Comparison of ENCODE assay signal across 1 cellular context in the genomic region with DNA sequence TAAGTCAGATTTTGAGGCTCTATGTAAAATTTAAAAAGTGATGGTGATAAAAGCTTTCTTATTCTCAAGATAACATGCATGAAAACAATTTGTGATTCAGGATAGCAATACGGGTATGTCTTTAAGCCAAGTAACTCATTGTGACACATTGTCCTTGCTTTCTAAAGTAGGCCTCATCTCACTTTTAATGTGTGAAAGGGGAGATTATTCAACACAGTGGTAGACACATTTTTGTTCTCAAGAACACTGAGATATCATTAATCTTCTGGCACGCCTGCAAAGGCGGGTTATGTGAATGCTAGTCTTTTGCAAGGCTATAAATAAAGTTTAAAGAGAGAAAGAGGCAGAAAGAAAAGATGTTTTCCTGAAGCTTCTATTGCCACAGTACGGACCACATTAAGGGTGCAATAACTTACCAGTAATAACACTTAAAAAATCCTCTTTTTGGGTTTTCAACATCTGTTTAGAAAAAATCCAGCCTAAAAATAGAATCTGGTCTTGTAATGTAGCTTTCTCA.
TF ChIP-seq lines count a peak whose summit lies in the region.

No MANE protein-coding gene starts in this region.

TF ChIP-seq in GM12878, 131 proteins besides CTCF, POLR2A, EP300 and RAD21 (continued from another document):
- TF ChIP-seq, protein P1, sequence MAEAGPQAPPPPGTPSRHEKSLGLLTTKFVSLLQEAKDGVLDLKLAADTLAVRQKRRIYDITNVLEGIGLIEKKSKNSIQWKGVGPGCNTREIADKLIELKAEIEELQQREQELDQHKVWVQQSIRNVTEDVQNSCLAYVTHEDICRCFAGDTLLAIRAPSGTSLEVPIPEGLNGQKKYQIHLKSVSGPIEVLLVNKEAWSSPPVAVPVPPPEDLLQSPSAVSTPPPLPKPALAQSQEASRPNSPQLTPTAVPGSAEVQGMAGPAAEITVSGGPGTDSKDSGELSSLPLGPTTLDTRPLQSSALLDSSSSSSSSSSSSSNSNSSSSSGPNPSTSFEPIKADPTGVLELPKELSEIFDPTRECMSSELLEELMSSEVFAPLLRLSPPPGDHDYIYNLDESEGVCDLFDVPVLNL (IDR thresholded peaks at IDR 0.05; ENCODE audit: low read depth, low read length), result no peak
- TF ChIP-seq LARP7 (IDR thresholded peaks at IDR 0.05) (no peak), SREBF2 (IDR thresholded peaks at IDR 0.05; ENCODE audit: low read length) (no peak), NR2C1 (IDR thresholded peaks at IDR 0.05) (no peak), ESRRA (IDR thresholded peaks at IDR 0.05; ENCODE audit: low read length) (no peak), MYC (IDR thresholded peaks at IDR 0.05; ENCODE audit: insufficient read depth, insufficient read length, insufficient replicate concordance, low read length, severe bottlenecking) (no peak), DPF2 (IDR thresholded peaks at IDR 0.05) (0 out of 2 replicates have a peak, but pooled peaks have one; percentile 26), CHD1 (IDR thresholded peaks at IDR 0.05; ENCODE audit: low read depth, low read length) (no peak), TAF1 (IDR thresholded peaks at IDR 0.05; ENCODE audit: borderline replicate concordance, low read depth, low read length) (no peak), CEBPB (IDR thresholded peaks at IDR 0.05; ENCODE audit: borderline replicate concordance in 1 of 2, low read depth in 2 of 2, low read length in 2 of 2) (no peak)
- TF ChIP-seq, protein P2, sequence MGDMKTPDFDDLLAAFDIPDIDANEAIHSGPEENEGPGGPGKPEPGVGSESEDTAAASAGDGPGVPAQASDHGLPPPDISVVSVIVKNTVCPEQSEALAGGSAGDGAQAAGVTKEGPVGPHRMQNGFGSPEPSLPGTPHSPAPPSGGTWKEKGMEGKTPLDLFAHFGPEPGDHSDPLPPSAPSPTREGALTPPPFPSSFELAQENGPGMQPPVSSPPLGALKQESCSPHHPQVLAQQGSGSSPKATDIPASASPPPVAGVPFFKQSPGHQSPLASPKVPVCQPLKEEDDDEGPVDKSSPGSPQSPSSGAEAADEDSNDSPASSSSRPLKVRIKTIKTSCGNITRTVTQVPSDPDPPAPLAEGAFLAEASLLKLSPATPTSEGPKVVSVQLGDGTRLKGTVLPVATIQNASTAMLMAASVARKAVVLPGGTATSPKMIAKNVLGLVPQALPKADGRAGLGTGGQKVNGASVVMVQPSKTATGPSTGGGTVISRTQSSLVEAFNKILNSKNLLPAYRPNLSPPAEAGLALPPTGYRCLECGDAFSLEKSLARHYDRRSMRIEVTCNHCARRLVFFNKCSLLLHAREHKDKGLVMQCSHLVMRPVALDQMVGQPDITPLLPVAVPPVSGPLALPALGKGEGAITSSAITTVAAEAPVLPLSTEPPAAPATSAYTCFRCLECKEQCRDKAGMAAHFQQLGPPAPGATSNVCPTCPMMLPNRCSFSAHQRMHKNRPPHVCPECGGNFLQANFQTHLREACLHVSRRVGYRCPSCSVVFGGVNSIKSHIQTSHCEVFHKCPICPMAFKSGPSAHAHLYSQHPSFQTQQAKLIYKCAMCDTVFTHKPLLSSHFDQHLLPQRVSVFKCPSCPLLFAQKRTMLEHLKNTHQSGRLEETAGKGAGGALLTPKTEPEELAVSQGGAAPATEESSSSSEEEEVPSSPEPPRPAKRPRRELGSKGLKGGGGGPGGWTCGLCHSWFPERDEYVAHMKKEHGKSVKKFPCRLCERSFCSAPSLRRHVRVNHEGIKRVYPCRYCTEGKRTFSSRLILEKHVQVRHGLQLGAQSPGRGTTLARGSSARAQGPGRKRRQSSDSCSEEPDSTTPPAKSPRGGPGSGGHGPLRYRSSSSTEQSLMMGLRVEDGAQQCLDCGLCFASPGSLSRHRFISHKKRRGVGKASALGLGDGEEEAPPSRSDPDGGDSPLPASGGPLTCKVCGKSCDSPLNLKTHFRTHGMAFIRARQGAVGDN (IDR thresholded peaks at IDR 0.05), result no peak
- TF ChIP-seq, protein P3, sequence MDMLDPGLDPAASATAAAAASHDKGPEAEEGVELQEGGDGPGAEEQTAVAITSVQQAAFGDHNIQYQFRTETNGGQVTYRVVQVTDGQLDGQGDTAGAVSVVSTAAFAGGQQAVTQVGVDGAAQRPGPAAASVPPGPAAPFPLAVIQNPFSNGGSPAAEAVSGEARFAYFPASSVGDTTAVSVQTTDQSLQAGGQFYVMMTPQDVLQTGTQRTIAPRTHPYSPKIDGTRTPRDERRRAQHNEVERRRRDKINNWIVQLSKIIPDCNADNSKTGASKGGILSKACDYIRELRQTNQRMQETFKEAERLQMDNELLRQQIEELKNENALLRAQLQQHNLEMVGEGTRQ (IDR thresholded peaks at IDR 0.05; ENCODE audit: borderline replicate concordance, low read depth, low read length), result no peak
- TF ChIP-seq, protein P4, sequence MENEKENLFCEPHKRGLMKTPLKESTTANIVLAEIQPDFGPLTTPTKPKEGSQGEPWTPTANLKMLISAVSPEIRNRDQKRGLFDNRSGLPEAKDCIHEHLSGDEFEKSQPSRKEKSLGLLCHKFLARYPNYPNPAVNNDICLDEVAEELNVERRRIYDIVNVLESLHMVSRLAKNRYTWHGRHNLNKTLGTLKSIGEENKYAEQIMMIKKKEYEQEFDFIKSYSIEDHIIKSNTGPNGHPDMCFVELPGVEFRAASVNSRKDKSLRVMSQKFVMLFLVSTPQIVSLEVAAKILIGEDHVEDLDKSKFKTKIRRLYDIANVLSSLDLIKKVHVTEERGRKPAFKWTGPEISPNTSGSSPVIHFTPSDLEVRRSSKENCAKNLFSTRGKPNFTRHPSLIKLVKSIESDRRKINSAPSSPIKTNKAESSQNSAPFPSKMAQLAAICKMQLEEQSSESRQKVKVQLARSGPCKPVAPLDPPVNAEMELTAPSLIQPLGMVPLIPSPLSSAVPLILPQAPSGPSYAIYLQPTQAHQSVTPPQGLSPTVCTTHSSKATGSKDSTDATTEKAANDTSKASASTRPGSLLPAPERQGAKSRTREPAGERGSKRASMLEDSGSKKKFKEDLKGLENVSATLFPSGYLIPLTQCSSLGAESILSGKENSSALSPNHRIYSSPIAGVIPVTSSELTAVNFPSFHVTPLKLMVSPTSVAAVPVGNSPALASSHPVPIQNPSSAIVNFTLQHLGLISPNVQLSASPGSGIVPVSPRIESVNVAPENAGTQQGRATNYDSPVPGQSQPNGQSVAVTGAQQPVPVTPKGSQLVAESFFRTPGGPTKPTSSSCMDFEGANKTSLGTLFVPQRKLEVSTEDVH (IDR thresholded peaks at IDR 0.05; ENCODE audit: low read depth, partially characterized antibody), result no peak
- TF ChIP-seq, protein P5, sequence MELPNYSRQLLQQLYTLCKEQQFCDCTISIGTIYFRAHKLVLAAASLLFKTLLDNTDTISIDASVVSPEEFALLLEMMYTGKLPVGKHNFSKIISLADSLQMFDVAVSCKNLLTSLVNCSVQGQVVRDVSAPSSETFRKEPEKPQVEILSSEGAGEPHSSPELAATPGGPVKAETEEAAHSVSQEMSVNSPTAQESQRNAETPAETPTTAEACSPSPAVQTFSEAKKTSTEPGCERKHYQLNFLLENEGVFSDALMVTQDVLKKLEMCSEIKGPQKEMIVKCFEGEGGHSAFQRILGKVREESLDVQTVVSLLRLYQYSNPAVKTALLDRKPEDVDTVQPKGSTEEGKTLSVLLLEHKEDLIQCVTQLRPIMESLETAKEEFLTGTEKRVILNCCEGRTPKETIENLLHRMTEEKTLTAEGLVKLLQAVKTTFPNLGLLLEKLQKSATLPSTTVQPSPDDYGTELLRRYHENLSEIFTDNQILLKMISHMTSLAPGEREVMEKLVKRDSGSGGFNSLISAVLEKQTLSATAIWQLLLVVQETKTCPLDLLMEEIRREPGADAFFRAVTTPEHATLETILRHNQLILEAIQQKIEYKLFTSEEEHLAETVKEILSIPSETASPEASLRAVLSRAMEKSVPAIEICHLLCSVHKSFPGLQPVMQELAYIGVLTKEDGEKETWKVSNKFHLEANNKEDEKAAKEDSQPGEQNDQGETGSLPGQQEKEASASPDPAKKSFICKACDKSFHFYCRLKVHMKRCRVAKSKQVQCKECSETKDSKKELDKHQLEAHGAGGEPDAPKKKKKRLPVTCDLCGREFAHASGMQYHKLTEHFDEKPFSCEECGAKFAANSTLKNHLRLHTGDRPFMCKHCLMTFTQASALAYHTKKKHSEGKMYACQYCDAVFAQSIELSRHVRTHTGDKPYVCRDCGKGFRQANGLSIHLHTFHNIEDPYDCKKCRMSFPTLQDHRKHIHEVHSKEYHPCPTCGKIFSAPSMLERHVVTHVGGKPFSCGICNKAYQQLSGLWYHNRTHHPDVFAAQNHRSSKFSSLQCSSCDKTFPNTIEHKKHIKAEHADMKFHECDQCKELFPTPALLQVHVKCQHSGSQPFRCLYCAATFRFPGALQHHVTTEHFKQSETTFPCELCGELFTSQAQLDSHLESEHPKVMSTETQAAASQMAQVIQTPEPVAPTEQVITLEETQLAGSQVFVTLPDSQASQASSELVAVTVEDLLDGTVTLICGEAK (IDR thresholded peaks at IDR 0.05; ENCODE audit: borderline replicate concordance), result peak; percentile 70; the same call in 1 of the 2 replicates
